Comparison of ENCODE assay signal across 21 cellular contexts in the genomic region with DNA sequence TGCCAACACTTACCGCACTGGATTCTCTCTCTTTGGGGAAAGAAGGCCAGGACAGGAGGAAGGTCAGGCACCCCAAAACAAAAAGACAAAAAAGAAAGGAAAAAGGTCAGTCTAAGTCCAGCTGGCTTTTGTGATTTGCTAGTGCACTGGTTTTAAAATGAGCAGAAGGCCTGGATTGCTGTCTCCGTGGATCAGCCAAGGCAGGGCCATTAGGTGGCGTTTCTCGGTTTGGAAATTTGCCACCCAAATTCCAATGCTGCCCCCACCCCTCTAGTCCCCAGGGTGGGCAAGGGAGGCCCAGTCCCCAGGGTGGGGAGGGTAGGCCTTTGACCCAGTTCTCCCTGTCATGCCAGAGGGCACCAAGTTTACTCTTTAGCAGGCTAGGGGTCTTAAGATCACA. TPM values are rescaled to one million over a fixed set of nuclear protein-coding genes. Genes with fewer than 3 reads are reported as not detected.
DNase-seq lines count a peak whose midpoint lies in the region; ATAC-seq and TF ChIP-seq lines count a peak whose summit lies in the region.
"Had no signal": no experiment of that assay in that cellular context is flagged by ENCODE, and none has a peak within 500 bp of the region (broad histone marks: within the 10 kb centered on the region; RNA-seq: fewer than 3 reads in every experiment).

No MANE protein-coding gene starts in this region.

- TF ChIP-seq CTCF in AG04450 (IDR thresholded peaks at IDR 0.05; ENCODE audit: low read depth, low read length) (no peak), WTC11 (IDR thresholded peaks at IDR 0.05) (no peak), hepatocyte (IDR thresholded peaks at IDR 0.05; ENCODE audit: poor library complexity) (no peak)

- peak overlapping the region; percentile 21 for H3K27ac ChIP-seq in AG04450 (ENCODE audit: low read depth, low read length)
- peak overlapping the region; percentile 44 for H3K27ac ChIP-seq in hepatocyte

- no peaks in the 10 kb centered on the region for H3K36me3 ChIP-seq in hepatocyte (replicated peaks; ENCODE audit: insufficient read depth, low read depth)

- H3K27me3 Mint-ChIP-seq in WTC11 (ENCODE audit: low read depth): no peaks in the 10 kb centered on the region
- H3K27me3 Mint-ChIP-seq: B cell, IgD-negative memory B cell, memory B cell, naive B cell had no signal

- 62% methylated on average over 4 of the region's 4 CpGs for WGBS in hepatocyte (ENCODE audit: low lambda C conversion rate, missing lambda C conversion rate)

- H3K27ac Mint-ChIP-seq in WTC11: peak overlapping the region; percentile 76; the same call in 1 of the 2 replicates
- H3K27ac Mint-ChIP-seq: B cell, memory B cell had no signal

- H3K27me3 ChIP-seq in AG04450 (ENCODE audit: control insufficient read depth, insufficient read depth, low read length): no peaks in the 10 kb centered on the region
- H3K27me3 ChIP-seq in hepatocyte: no peaks in the 10 kb centered on the region
- H3K27me3 ChIP-seq: heart left ventricle, upper lobe of left lung had no signal

- DNase-seq in AG04450 (ENCODE audit: low read depth, low spot score) (no peak), WTC11 (ENCODE audit: low spot score) (no peak), hepatocyte (ENCODE audit: low spot score) (no peak), sciatic nerve (ENCODE audit: low spot score) (no peak), T1000 (lab: John Stamatoyannopoulos, UW) (no peak)
- DNase-seq in activated CD8-positive, alpha-beta memory T cell treated with anti-CD3 and anti-CD28 coated beads, Interleukin-2, amount 50 U/mL, for 48 hours: no peak
- no peak for DNase-seq in activated CD4-positive, alpha-beta T cell treated with anti-CD3 and anti-CD28 coated beads for 1 hour
- DNase-seq: activated CD4-positive, alpha-beta T cell treated with anti-CD3 and anti-CD28 coated beads for 4 hours; activated T-cell treated with anti-CD3 and anti-CD28 coated beads, Interleukin-2, amount 50 U/mL, for 4 hours; dermis blood vessel endothelial cell; naive B cell; NCI-H1417 treated with DMSO at 0.1 percent for 48 hours; NK-92 treated with Interleukin-12 subunit alpha and Interleukin-12 subunit beta, amount 100 ng/mL, for 24 hours; right cardiac atrium; SHP77 treated with DMSO at 0.1 percent for 48 hours had no signal

- H3K4me3 Mint-ChIP-seq in WTC11: no peak overlapping the region
- H3K4me3 Mint-ChIP-seq: activated T-cell treated with anti-CD3 and anti-CD28 coated beads, Interleukin-2, amount 50 U/mL, for 4 hours; B cell; IgD-negative memory B cell; memory B cell had no signal

- intact Hi-C loops in sciatic nerve (cut with DNase I): loop anchor here (5.0 kb wide), 1 partner anchor 33 kb away; a partner anchor contains a TSS

- peaks cover 26% of the 10 kb centered on the region for H3K4me1 ChIP-seq in hepatocyte (ENCODE audit: insufficient read depth)

- H4K20me1 ChIP-seq in hepatocyte (ENCODE audit: insufficient read depth, poor library complexity, severe bottlenecking): peaks cover 46% of the 10 kb centered on the region

- POLR2A ChIA-PET in AG04450 (lab: Yijun Ruan, JAX): interaction anchor here (0.6 to 2.5 kb wide), 2 partner anchors 30 to 33 kb away, joined by 3 to 6 read pairs; a partner anchor contains a TSS
- POLR2A ChIA-PET in WTC11 (lab: Charles Lee): interaction anchor here (0.7 to 3.4 kb wide), 2 partner anchors 29 to 34 kb away, joined by 3 to 9 read pairs; no protein-coding TSS in a partner anchor

- H3K79me2 ChIP-seq in hepatocyte: peaks cover 19% of the 10 kb centered on the region

- no peak for ATAC-seq in WTC11
- ATAC-seq in sciatic nerve: peak; percentile 23
- no peak for ATAC-seq in GM21528 (IDR thresholded peaks at IDR 0.05; ENCODE audit: low FRiP score, unreplicated experiment)
- ATAC-seq: activated T-cell treated with anti-CD3 and anti-CD28 coated beads, Interleukin-2, amount 50 U/mL, for 4 hours; heart left ventricle; right cardiac atrium had no signal

- CTCF ChIA-PET in AG04450 (lab: Charles Lee): interaction anchor here (0.9 to 1.5 kb wide), 2 partner anchors 30 to 424 kb away, joined by 4 read pairs; no protein-coding TSS in a partner anchor
- CTCF ChIA-PET in WTC11 (lab: Charles Lee): interaction anchor here (0.6 to 1.0 kb wide), 3 partner anchors 13 to 149 kb away, joined by 3 read pairs; a partner anchor contains a TSS

- peaks cover 41% of the 10 kb centered on the region for H3K36me3 Mint-ChIP-seq in WTC11

- no peak overlapping the region for H3K4me3 ChIP-seq in AG04450 (ENCODE audit: low read depth, low read length)
- H3K4me3 ChIP-seq in hepatocyte: no peak overlapping the region
- H3K4me3 ChIP-seq: heart left ventricle, upper lobe of left lung had no signal

- no peaks in the 10 kb centered on the region for H3K9me2 ChIP-seq in hepatocyte (replicated peaks; ENCODE audit: insufficient read depth)

- H3K9me3 Mint-ChIP-seq in WTC11: no peaks in the 10 kb centered on the region
- H3K9me3 Mint-ChIP-seq: activated T-cell treated with anti-CD3 and anti-CD28 coated beads, Interleukin-2, amount 50 U/mL, for 4 hours; IgD-negative memory B cell; memory B cell; naive B cell had no signal

- H3K4me1 Mint-ChIP-seq in WTC11: peaks cover 11% of the 10 kb centered on the region

- H3K9me3 ChIP-seq in AG04450 (ENCODE audit: control insufficient read depth, insufficient read depth, low read length) (no peaks in the 10 kb centered on the region; the same call in 1 of the 2 replicates), hepatocyte (ENCODE audit: low read depth) (no peaks in the 10 kb centered on the region)
- H3K9me3 ChIP-seq: heart left ventricle, upper lobe of left lung had no signal

- H3K4me2 ChIP-seq in hepatocyte: no peak overlapping the region

- H2AFZ ChIP-seq in hepatocyte: no peak overlapping the region

TF ChIP-seq in WTC11, 78 proteins besides CTCF, POLR2A, EP300 and RAD21 (continues in another document):
- no peak for TF ChIP-seq ESRRA (CRISPR knock-in tag; IDR thresholded peaks at IDR 0.05; ENCODE audit: borderline replicate concordance)
- no peak for TF ChIP-seq NFYB (CRISPR knock-in tag; conservative IDR thresholded peaks at IDR 0.05; ENCODE audit: low read depth)
- TF ChIP-seq MYBL2 (CRISPR knock-in tag; IDR thresholded peaks at IDR 0.05): no peak
- no peak for TF ChIP-seq FOXK1 (CRISPR knock-in tag; IDR thresholded peaks at IDR 0.05)
- TF ChIP-seq, protein P1, sequence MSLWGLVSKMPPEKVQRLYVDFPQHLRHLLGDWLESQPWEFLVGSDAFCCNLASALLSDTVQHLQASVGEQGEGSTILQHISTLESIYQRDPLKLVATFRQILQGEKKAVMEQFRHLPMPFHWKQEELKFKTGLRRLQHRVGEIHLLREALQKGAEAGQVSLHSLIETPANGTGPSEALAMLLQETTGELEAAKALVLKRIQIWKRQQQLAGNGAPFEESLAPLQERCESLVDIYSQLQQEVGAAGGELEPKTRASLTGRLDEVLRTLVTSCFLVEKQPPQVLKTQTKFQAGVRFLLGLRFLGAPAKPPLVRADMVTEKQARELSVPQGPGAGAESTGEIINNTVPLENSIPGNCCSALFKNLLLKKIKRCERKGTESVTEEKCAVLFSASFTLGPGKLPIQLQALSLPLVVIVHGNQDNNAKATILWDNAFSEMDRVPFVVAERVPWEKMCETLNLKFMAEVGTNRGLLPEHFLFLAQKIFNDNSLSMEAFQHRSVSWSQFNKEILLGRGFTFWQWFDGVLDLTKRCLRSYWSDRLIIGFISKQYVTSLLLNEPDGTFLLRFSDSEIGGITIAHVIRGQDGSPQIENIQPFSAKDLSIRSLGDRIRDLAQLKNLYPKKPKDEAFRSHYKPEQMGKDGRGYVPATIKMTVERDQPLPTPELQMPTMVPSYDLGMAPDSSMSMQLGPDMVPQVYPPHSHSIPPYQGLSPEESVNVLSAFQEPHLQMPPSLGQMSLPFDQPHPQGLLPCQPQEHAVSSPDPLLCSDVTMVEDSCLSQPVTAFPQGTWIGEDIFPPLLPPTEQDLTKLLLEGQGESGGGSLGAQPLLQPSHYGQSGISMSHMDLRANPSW (CRISPR knock-in tag; conservative IDR thresholded peaks at IDR 0.05; ENCODE audit: low read depth): no peak
- TF ChIP-seq, protein P2, sequence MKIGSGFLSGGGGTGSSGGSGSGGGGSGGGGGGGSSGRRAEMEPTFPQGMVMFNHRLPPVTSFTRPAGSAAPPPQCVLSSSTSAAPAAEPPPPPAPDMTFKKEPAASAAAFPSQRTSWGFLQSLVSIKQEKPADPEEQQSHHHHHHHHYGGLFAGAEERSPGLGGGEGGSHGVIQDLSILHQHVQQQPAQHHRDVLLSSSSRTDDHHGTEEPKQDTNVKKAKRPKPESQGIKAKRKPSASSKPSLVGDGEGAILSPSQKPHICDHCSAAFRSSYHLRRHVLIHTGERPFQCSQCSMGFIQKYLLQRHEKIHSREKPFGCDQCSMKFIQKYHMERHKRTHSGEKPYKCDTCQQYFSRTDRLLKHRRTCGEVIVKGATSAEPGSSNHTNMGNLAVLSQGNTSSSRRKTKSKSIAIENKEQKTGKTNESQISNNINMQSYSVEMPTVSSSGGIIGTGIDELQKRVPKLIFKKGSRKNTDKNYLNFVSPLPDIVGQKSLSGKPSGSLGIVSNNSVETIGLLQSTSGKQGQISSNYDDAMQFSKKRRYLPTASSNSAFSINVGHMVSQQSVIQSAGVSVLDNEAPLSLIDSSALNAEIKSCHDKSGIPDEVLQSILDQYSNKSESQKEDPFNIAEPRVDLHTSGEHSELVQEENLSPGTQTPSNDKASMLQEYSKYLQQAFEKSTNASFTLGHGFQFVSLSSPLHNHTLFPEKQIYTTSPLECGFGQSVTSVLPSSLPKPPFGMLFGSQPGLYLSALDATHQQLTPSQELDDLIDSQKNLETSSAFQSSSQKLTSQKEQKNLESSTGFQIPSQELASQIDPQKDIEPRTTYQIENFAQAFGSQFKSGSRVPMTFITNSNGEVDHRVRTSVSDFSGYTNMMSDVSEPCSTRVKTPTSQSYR (CRISPR knock-in tag; IDR thresholded peaks at IDR 0.05): no peak
- TF ChIP-seq, protein P3, sequence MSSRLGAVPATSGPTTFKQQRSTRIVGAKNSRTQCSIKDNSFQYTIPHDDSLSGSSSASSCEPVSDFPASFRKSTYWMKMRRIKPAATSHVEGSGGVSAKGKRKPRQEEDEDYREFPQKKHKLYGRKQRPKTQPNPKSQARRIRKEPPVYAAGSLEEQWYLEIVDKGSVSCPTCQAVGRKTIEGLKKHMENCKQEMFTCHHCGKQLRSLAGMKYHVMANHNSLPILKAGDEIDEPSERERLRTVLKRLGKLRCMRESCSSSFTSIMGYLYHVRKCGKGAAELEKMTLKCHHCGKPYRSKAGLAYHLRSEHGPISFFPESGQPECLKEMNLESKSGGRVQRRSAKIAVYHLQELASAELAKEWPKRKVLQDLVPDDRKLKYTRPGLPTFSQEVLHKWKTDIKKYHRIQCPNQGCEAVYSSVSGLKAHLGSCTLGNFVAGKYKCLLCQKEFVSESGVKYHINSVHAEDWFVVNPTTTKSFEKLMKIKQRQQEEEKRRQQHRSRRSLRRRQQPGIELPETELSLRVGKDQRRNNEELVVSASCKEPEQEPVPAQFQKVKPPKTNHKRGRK (CRISPR knock-in tag; IDR thresholded peaks at IDR 0.05; ENCODE audit: borderline replicate concordance): no peak
- TF ChIP-seq NFE2L1 (CRISPR knock-in tag; IDR thresholded peaks at IDR 0.05): no peak
- TF ChIP-seq JUN (CRISPR knock-in tag; IDR thresholded peaks at IDR 0.05): no peak

RNA-seq across cellular contexts. Expression of a gene that starts 33.3 kb away (rescaled TPM):
- polyA plus RNA-seq in AG04450 (2011; rRNA removed) (7.5 and 10.8 TPM in 2 replicates), hepatocyte (21.2 and 32.8 TPM in 2 replicates)
- 25.2 and 31.7 TPM in 2 replicates for polyA minus RNA-seq in AG04450 (2011; rRNA and poly(A)+ RNA removed)
- total RNA-seq in WTC11 (2021) (66.8 to 78.7 TPM (median 68.0 TPM) in 3 replicates), hepatocyte (18.0 and 45.9 TPM in 2 replicates), sciatic nerve (90.1 TPM)
